Comparison of ENCODE assay signal across 28 cellular contexts in genomic region chr19:13959141-13959961, GRCh38. TPM values are rescaled to one million over a fixed set of nuclear protein-coding genes. Genes with fewer than 3 reads are reported as not detected.
"Had no signal": no experiment of that assay in that cellular context is flagged by ENCODE, and none has a peak within 500 bp of the region (broad histone marks: within the 10 kb centered on the region; RNA-seq: fewer than 3 reads in every experiment).

No MANE protein-coding gene starts in this region.

- H3K27me3 ChIP-seq: ascending aorta, dorsolateral prefrontal cortex, gastroesophageal sphincter, left lung, neutrophil, ovary, stomach, thyroid gland, upper lobe of left lung, vagina had no signal

- H3K27me3 Mint-ChIP-seq: activated naive CD4-positive, alpha-beta T cell treated with anti-CD3 and anti-CD28 coated beads, Interleukin-2, amount 10 ng/mL, durations not matched to agents 7 days and 5 days; activated naive CD8-positive, alpha-beta T cell treated with anti-CD3 and anti-CD28 coated beads, Interleukin-2, amount 10 ng/mL, durations not matched to agents 7 days and 5 days; brain; progenitor cell of endocrine pancreas; stimulated activated naive B cell treated with anti-CD40 and anti-IgM and Interleukin-4, amounts not matched to agents 10 μg/mL and 1 μg/mL and 100 μg/mL, for 72 hours had no signal

- H3K9me3 ChIP-seq: ascending aorta, gastroesophageal sphincter, left lung, lower lobe of right lung, neutrophil, ovary, stomach, thyroid gland, upper lobe of left lung, vagina had no signal

- DNase-seq: activated CD4-positive, alpha-beta T cell treated with anti-CD3 and anti-CD28 coated beads, Interleukin-2, amount 50 U/mL, for 4 hours; activated CD4-positive, CD25-positive, alpha-beta regulatory T cell; activated gamma-delta T cell; activated naive CD8-positive, alpha-beta T cell treated with anti-CD3 and anti-CD28 coated beads, Interleukin-2, amount 10 ng/mL, durations not matched to agents 7 days and 5 days; dorsolateral prefrontal cortex; effector memory CD4-positive, alpha-beta T cell; hypothalamus; lower lobe of right lung; ovary; stimulated activated CD4-positive, alpha-beta T cell treated with anti-CD3 and anti-CD28 coated beads, Interleukin-4, amount 100 ng/mL, for 4 hours; stimulated activated naive B cell treated with anti-CD40 and anti-IgM and Interleukin-4, amounts not matched to agents 10 μg/mL and 1 μg/mL and 100 μg/mL, for 72 hours; stomach; thyroid gland had no signal

- H3K36me3 ChIP-seq: ovary had no signal

- H3K9me3 Mint-ChIP-seq: activated naive CD4-positive, alpha-beta T cell treated with anti-CD3 and anti-CD28 coated beads, Interleukin-2, amount 10 ng/mL, durations not matched to agents 7 days and 5 days; activated naive CD8-positive, alpha-beta T cell treated with anti-CD3 and anti-CD28 coated beads, Interleukin-2, amount 10 ng/mL, durations not matched to agents 7 days and 5 days; nephron; stimulated activated naive B cell treated with anti-CD40 and anti-IgM and Interleukin-4, amounts not matched to agents 10 μg/mL and 1 μg/mL and 100 μg/mL, for 72 hours; T-helper 2 cell treated with Interferon-gamma antibody and Interleukin-4, amounts not matched to agents 5 μg/mL and 100 μg/mL, for 36 hours had no signal

- H3K27ac Mint-ChIP-seq: activated naive CD4-positive, alpha-beta T cell treated with anti-CD3 and anti-CD28 coated beads, Interleukin-2, amount 10 ng/mL, durations not matched to agents 7 days and 5 days; activated naive CD8-positive, alpha-beta T cell treated with anti-CD3 and anti-CD28 coated beads, Interleukin-2, amount 10 ng/mL, durations not matched to agents 7 days and 5 days; brain; nephron; progenitor cell of endocrine pancreas; T-helper 2 cell treated with Interferon-gamma antibody and Interleukin-4, amounts not matched to agents 5 μg/mL and 100 μg/mL, for 36 hours had no signal

- H3K27ac ChIP-seq: ascending aorta, cardiac muscle cell, coronary artery, dorsolateral prefrontal cortex, gastroesophageal sphincter, left lung, lower lobe of right lung, neutrophil, ovary, skin epidermis, stomach, thyroid gland, upper lobe of left lung, vagina had no signal

- H3K4me3 ChIP-seq: ascending aorta, cardiac muscle cell, coronary artery, dorsolateral prefrontal cortex, gastroesophageal sphincter, left lung, lower lobe of right lung, ovary, skin epidermis, stomach, thyroid gland, upper lobe of left lung, vagina had no signal

- H3K4me1 ChIP-seq: ascending aorta, left lung, lower lobe of right lung, thyroid gland, upper lobe of left lung had no signal

- H3K4me3 Mint-ChIP-seq: activated naive CD4-positive, alpha-beta T cell treated with anti-CD3 and anti-CD28 coated beads, Interleukin-2, amount 10 ng/mL, durations not matched to agents 7 days and 5 days; activated naive CD8-positive, alpha-beta T cell treated with anti-CD3 and anti-CD28 coated beads, Interleukin-2, amount 10 ng/mL, durations not matched to agents 7 days and 5 days; nephron; stimulated activated naive B cell treated with anti-CD40 and anti-IgM and Interleukin-4, amounts not matched to agents 10 μg/mL and 1 μg/mL and 100 μg/mL, for 72 hours; T-helper 2 cell treated with Interferon-gamma antibody and Interleukin-4, amounts not matched to agents 5 μg/mL and 100 μg/mL, for 36 hours had no signal

- ATAC-seq: gastroesophageal sphincter, left lung had no signal

RNA-seq across cellular contexts. Expression of gene PODNL1, which starts 21.1 kb away (rescaled TPM):
- total RNA-seq: kidney epithelial cell, progenitor cell of endocrine pancreas, stomach had no signal
- polyA plus RNA-seq: cardiac muscle cell had no signal

RNA-seq across cellular contexts. Expression of gene BRME1, which starts 53.4 kb away (rescaled TPM):
- total RNA-seq: ascending aorta had no signal
